10 cellular contexts compared by ENCODE assay signal in the genomic region with DNA sequence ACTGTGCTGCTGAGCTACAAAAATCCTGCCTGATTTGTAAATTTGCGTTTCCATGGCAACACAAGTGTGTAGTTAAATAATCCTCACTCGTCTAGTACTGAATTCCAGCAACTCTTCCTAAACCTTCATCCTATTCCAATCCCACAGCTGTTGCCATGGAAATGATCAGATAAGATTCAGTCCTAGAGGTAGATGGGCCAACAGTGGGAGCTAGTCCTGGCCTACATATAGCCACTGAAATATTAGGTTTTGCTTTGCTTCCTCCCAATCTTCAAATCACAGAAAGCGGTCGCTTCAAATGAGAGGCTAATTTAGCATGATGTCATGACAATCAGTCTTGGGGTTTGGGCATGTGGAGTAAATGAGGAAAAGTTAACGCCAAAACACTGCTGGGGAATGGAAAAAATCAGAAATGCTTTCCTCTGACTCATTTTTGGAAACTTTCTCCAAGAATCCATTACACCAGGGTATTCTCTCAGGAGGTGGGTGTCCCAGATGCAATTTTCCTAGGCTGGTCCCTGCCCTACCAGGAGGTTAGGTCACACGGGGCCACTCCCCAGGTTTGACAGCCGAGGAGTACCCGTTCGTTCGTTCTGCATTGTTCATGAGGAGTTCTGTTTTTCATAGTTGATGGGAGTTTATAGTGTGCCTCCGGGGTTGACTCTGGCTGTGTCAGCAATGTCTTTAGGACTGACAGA.
DNase-seq lines count a peak whose midpoint lies in the region; ATAC-seq and TF ChIP-seq lines count a peak whose summit lies in the region.
"Had no signal": no experiment of that assay in that cellular context is flagged by ENCODE, and none has a peak within 500 bp of the region (broad histone marks: within the 10 kb centered on the region; RNA-seq: fewer than 3 reads in every experiment).

No MANE protein-coding gene starts in this region.

- H3F3A ChIP-seq in neural progenitor cell (ENCODE audit: low read depth) = no peaks in the 10 kb centered on the region

- in situ Hi-C loops in KBM-7 (cut with MboI; ENCODE audit: low pct_unique_long_range_greater_than_20kb, low sequenced_read_pairs) = no loop called here

- peak overlapping the region; percentile 62 for H3K27ac Mint-ChIP-seq in neural progenitor cell

- H3K9me3 Mint-ChIP-seq in neural progenitor cell = no peaks in the 10 kb centered on the region

- H3K36me3 Mint-ChIP-seq in neural progenitor cell = no peaks in the 10 kb centered on the region

- no peaks in the 10 kb centered on the region for H3K79me2 ChIP-seq in neural progenitor cell (ENCODE audit: low read depth)

- H2AFZ ChIP-seq in neural progenitor cell (replicated peaks) = no peak overlapping the region

- no peak for TF ChIP-seq CTCF in fibroblast of mammary gland (conservative IDR thresholded peaks at IDR 0.05; ENCODE audit: control insufficient read depth, insufficient read depth, low read depth, low read length)
- no peak for TF ChIP-seq CTCF in neural progenitor cell (IDR thresholded peaks at IDR 0.05)

- H3K27me3 Mint-ChIP-seq in neural progenitor cell (ENCODE audit: insufficient read depth, low read depth) = no peaks in the 10 kb centered on the region

- no peaks in the 10 kb centered on the region for H4K20me1 ChIP-seq in neural progenitor cell (ENCODE audit: low read depth)
- H4K20me1 ChIP-seq: BLaER1 treated with 17β-estradiol and CSF1 and Interleukin-3, amounts not matched to agents 10 nM and 100 nM had no signal

- H3K9me3 ChIP-seq in neural progenitor cell (ENCODE audit: low read depth) = no peaks in the 10 kb centered on the region
- H3K9me3 ChIP-seq: BLaER1 treated with 17β-estradiol and CSF1 and Interleukin-3, amounts not matched to agents 10 nM and 100 nM had no signal

- ATAC-seq in GM18868 (IDR thresholded peaks at IDR 0.05; ENCODE audit: unreplicated experiment) (no peak), GM19463 (IDR thresholded peaks at IDR 0.05; ENCODE audit: unreplicated experiment) (no peak)

- H3K4me3 Mint-ChIP-seq in neural progenitor cell = no peak overlapping the region

- DNase-seq in NCI-H748 (lab: John Stamatoyannopoulos, UW; ENCODE audit: unreplicated experiment) (peak; percentile 23), NCI-H748 treated with DMSO at 0.1 percent for 48 hours (lab: John Stamatoyannopoulos, UW) (no peak), fibroblast of mammary gland (ENCODE audit: low read depth) (peak; percentile 79), neural progenitor cell (ENCODE audit: low spot score) (no peak), KBM-7 (no peak)
- DNase-seq in activated naive CD4-positive, alpha-beta T cell treated with Interleukin-2 at 50 U/mL for 16 hours = no peak
- DNase-seq: kidney glomerular epithelial cell had no signal

- no peak overlapping the region for H3K9ac ChIP-seq in neural progenitor cell
- H3K9ac ChIP-seq: BLaER1 treated with 17β-estradiol and CSF1 and Interleukin-3, amounts not matched to agents 10 nM and 100 nM had no signal

- no peak overlapping the region for H3K4me2 ChIP-seq in neural progenitor cell
- H3K4me2 ChIP-seq: BLaER1 treated with 17β-estradiol and CSF1 and Interleukin-3, amounts not matched to agents 10 nM and 100 nM had no signal

- H3K4me1 ChIP-seq in neural progenitor cell = peaks cover 5% of the 10 kb centered on the region

- no peak overlapping the region for H3K27ac ChIP-seq in neural progenitor cell
- H3K27ac ChIP-seq: BLaER1 treated with 17β-estradiol and CSF1 and Interleukin-3, amounts not matched to agents 10 nM and 100 nM had no signal

- H3K4me3 ChIP-seq in fibroblast of mammary gland (ENCODE audit: control insufficient read depth, low read depth, low read length) (peak overlapping the region; percentile 34), neural progenitor cell (no peak overlapping the region)
- H3K4me3 ChIP-seq: BLaER1 treated with 17β-estradiol and CSF1 and Interleukin-3, amounts not matched to agents 10 nM and 100 nM had no signal

- H3K4me1 Mint-ChIP-seq in neural progenitor cell = peaks cover 43% of the 10 kb centered on the region

- no peaks in the 10 kb centered on the region for H3K36me3 ChIP-seq in neural progenitor cell
- H3K36me3 ChIP-seq: BLaER1 treated with 17β-estradiol and CSF1 and Interleukin-3, amounts not matched to agents 10 nM and 100 nM had no signal

- no peaks in the 10 kb centered on the region for H3K27me3 ChIP-seq in neural progenitor cell
- H3K27me3 ChIP-seq: BLaER1 treated with 17β-estradiol and CSF1 and Interleukin-3, amounts not matched to agents 10 nM and 100 nM had no signal

Comparison
In these comparisons a context has a peak if more than half of its experiments do, and no peak if none do; other contexts are left out.
1. DNase-seq: peak in NCI-H748 (single experiment) and fibroblast of mammary gland (single experiment); none in NCI-H748 treated with DMSO at 0.1 percent for 48 hours (single experiment), neural progenitor cell (single experiment), activated naive CD4-positive, alpha-beta T cell treated with Interleukin-2 at 50 U/mL for 16 hours (single experiment) and KBM-7 (single experiment).